29 cellular contexts compared by ENCODE assay signal in the genomic region with DNA sequence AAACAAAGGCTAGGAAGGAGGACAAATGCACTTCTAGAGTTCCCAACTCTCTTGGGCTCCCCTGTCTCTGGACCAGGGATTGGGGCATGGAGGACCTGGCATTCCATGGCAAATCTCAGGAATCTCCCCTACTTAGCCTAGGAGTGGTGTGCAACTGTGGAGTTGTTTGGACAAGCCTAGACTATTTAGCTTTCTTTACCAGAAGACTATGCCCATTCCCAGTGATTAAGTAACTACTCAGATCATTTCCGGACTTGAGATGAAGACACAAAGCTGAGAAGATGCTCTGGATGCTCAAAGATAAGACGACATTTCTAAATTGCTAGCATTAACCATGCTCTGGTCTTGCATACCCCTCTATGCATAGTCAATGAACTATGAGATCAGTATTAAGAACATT. TPM values are rescaled to one million over a fixed set of nuclear protein-coding genes. Genes with fewer than 3 reads are reported as not detected.
"Had no signal": no experiment of that assay in that cellular context is flagged by ENCODE, and none has a peak within 500 bp of the region (broad histone marks: within the 10 kb centered on the region; RNA-seq: fewer than 3 reads in every experiment).

No MANE protein-coding gene starts in this region.

- H3K27me3 ChIP-seq: Peyer's patch had no signal

- H3K36me3 ChIP-seq: Peyer's patch, WERI-Rb-1 had no signal

- H3K27ac ChIP-seq: Peyer's patch, WERI-Rb-1 had no signal

- DNase-seq: activated CD4-positive, alpha-beta T cell treated with anti-CD3 and anti-CD28 coated beads, Interleukin-2, amount 10 ng/mL, durations not matched to agents 7 days and 5 days; activated CD4-positive, alpha-beta T cell treated with anti-CD3 and anti-CD28 coated beads, Interleukin-2, amount 50 U/mL, for 48 hours; activated CD4-positive, CD25-positive, alpha-beta regulatory T cell; activated CD8-positive, alpha-beta memory T cell treated with anti-CD3 and anti-CD28 coated beads, Interleukin-2, amount 50 U/mL, for 4 hours; activated effector memory CD4-positive, alpha-beta T cell treated with Interleukin-2 at 50 U/mL for 16 hours; activated naive CD4-positive, alpha-beta T cell treated with anti-CD3 and anti-CD28 coated beads, Interleukin-2, amount 10 ng/mL, durations not matched to agents 7 days and 5 days; activated naive CD8-positive, alpha-beta T cell treated with anti-CD3 and anti-CD28 coated beads, Interleukin-2, amount 50 U/mL, for 24 hours; activated T-cell treated with anti-CD3 and anti-CD28 coated beads, Interleukin-2, amount 50 U/mL, for 48 hours; anterior cingulate cortex; central memory CD4-positive, alpha-beta T cell; Kasumi-1; KG1; MM.1S; MV-4-11; NCI-H1092; NCI-H1436 treated with DMSO at 0.1 percent for 48 hours; NCI-H1694 treated with DMSO at 0.1 percent for 48 hours; NCI-H2029; NCI-H345; NCI-H524 treated with DMSO at 0.1 percent for 48 hours; PC-3; Peyer's patch; Right ventricle myocardium superior; RPMI8226; SW 1271; T1000; WERI-Rb-1 had no signal

- H3K4me3 ChIP-seq: Peyer's patch had no signal

- H3K9me3 ChIP-seq: Peyer's patch had no signal

- H3K4me1 ChIP-seq: Peyer's patch had no signal

RNA-seq across cellular contexts. Expression of gene MARK1, which starts 13.7 kb away (rescaled TPM):
- total RNA-seq: activated CD4-positive, alpha-beta T cell treated with anti-CD3 and anti-CD28 coated beads, Interleukin-2, amount 10 ng/mL, durations not matched to agents 7 days and 5 days; T-helper 1 cell treated with Interleukin-12 subunit alpha and Interleukin-12 subunit beta and Interleukin-4 antibody, amounts not matched to agents 30 ng/mL and 1 ng/mL, for 36 hours; T-helper 2 cell treated with Interferon-gamma antibody and Interleukin-4, amounts not matched to agents 100 ng/mL and 5 ng/mL, for 36 hours had no signal
